8 cellular contexts compared by ENCODE assay signal in genomic region chr21:33924079-33924765, GRCh38. TPM values are rescaled to one million over a fixed set of nuclear protein-coding genes. Genes with fewer than 3 reads are reported as not detected.
DNase-seq lines count a peak whose midpoint lies in the region; ATAC-seq and TF ChIP-seq lines count a peak whose summit lies in the region.

No MANE protein-coding gene starts in this region.

- H3K9me3 ChIP-seq in BE2C, result no peaks in the 10 kb centered on the region

- no peaks in the 10 kb centered on the region; the same call in 1 of the 2 replicates for H3K4me1 ChIP-seq in BE2C

- peak overlapping the region; percentile 38 for H3K4me3 ChIP-seq in BE2C (ENCODE audit: low read depth, low read length)

- peak; percentile 84 for ATAC-seq in GM19372 (IDR thresholded peaks at IDR 0.05; ENCODE audit: low read depth, unreplicated experiment)

- H3K36me3 ChIP-seq in BE2C, result no peaks in the 10 kb centered on the region

- no peaks in the 10 kb centered on the region for H3K27me3 ChIP-seq in BE2C

- H3K27ac ChIP-seq in epithelial cell of prostate, result no peak overlapping the region

- TF ChIP-seq CTCF in BE2C (IDR thresholded peaks at IDR 0.05; ENCODE audit: low read depth, low read length), result peak; percentile 96

- DNase-seq in BE2C (peak; percentile 90), HuH-7 (ENCODE audit: low spot score) (peak; percentile 68), NOMO-1 treated with dmso at 0.1 percent for 144 hours (lab: John Stamatoyannopoulos, UW; ENCODE audit: unreplicated experiment) (peak; percentile 60), epithelial cell of prostate (ENCODE audit: low read depth, low spot score) (peak; percentile 16), myocyte (ENCODE audit: low read depth) (peak; percentile 90)
- DNase-seq in activated CD8-positive, alpha-beta memory T cell treated with anti-CD3 and anti-CD28 coated beads, Interleukin-2, amount 50 U/mL, for 1 hour (ENCODE audit: extremely low read depth), result peak; percentile 77
- peak; percentile 72 to 78 for DNase-seq in stimulated activated CD8-positive, alpha-beta memory T cell treated with anti-CD3 and anti-CD28 coated beads, Interleukin-7, amount 100 ng/mL, for 4 hours (ENCODE audit: low read depth in 2 of 2)

RNA-seq across cellular contexts. Expression of gene ATP5PO, which starts 8.6 kb away (rescaled TPM):
- 561 TPM for polyA plus RNA-seq in BE2C (2012; ENCODE audit: insufficient read depth, insufficient read length, low read depth)
- total RNA-seq in myocyte, result 198 and 272 TPM in 2 replicates
- polyA plus RNA-seq in myocyte (2012), result 170 TPM

Comparison
In these comparisons a context has a peak if more than half of its experiments do, and no peak if none do; other contexts are left out.
1. DNase-seq: peak in every context shown above with its lines; median percentile 90 in BE2C; 90 in myocyte; 77 in activated CD8-positive, alpha-beta memory T cell treated with anti-CD3 and anti-CD28 coated beads, Interleukin-2, amount 50 U/mL, for 1 hour; 75 in stimulated activated CD8-positive, alpha-beta memory T cell treated with anti-CD3 and anti-CD28 coated beads, Interleukin-7, amount 100 ng/mL, for 4 hours; 68 in HuH-7; 60 in NOMO-1 treated with dmso at 0.1 percent for 144 hours; 16 in epithelial cell of prostate.